Comparison of ENCODE assay signal across 8 cellular contexts in the genomic region with DNA sequence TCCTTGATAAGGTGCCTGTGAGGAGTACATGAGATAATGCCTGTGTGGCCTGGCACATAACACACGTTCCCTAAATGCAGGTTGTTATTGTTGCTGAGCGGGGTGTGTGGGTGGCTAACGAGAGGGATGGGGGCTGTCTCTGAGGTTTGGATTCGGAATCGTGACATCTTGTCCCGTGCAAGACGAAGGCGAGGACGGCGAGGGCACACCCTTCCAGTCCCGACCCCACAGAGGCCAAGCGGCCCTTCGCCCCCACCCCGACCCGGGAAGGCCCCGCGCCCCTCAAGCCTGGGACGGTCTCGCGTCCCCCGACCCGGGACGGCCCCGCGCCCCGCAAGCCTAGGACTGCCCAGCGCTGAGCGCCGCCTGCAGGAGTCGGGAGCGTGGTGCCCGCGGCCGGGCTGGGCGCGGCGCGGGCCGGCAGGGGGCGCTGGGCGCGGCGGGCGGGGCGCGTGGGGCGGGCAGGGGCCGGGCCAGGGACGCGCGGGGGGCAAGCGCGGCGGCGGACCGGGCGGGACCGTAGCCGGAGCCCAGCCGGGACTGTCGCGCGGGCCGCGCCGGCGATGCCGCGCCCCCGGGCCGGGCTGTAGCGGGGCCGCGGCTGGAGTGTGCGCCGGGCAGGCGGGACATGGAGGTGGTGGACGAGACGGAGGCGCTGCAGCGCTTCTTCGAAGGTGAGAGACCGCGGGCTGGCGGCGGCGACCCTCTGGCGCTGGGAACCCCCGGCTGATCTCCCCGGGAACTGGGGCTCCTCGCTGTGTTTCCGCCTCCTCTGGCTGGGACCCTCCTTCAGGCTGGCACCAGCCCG.
DNase-seq lines count a peak whose midpoint lies in the region; ATAC-seq lines count a peak whose summit lies in the region.
"Had no signal": no experiment of that assay in that cellular context is flagged by ENCODE, and none has a peak within 500 bp of the region (broad histone marks: within the 10 kb centered on the region; RNA-seq: fewer than 3 reads in every experiment).

Gene MYRF, plus strand, starts transcription at position 520 of the 808 bp plus-strand sequence. Its CDS starts 109 bp downstream, at position 629.

- ATAC-seq in GM18498 (IDR thresholded peaks at IDR 0.05; ENCODE audit: unreplicated experiment): peak; percentile 56
- peak; percentile 84 for ATAC-seq in stimulated activated effector memory CD8-positive, alpha-beta T cell treated with anti-CD3 and anti-CD28 coated beads, Interleukin-12 subunit alpha, Interleukin-12 subunit beta, amount 100 ng/mL, for 72 hours

- H3K4me1 Mint-ChIP-seq in stimulated activated effector memory CD8-positive, alpha-beta T cell treated with anti-CD3 and anti-CD28 coated beads, Interleukin-12 subunit alpha, Interleukin-12 subunit beta, amount 100 ng/mL, for 72 hours: peaks cover 39% of the 10 kb centered on the region

- H3K4me1 ChIP-seq in effector memory CD4-positive, alpha-beta T cell (ENCODE audit: control insufficient read depth, insufficient read depth, low read length, poor library complexity, severe bottlenecking): peaks cover 4% of the 10 kb centered on the region

- H3K36me3 ChIP-seq in effector memory CD4-positive, alpha-beta T cell (ENCODE audit: control insufficient read depth, insufficient read depth, low read length): no peaks in the 10 kb centered on the region
- H3K36me3 ChIP-seq: neutrophil had no signal

- peak within 1 kb of the TSS; percentile 83 for H3K27ac Mint-ChIP-seq in stimulated activated effector memory CD8-positive, alpha-beta T cell treated with anti-CD3 and anti-CD28 coated beads, Interleukin-12 subunit alpha, Interleukin-12 subunit beta, amount 100 ng/mL, for 72 hours

- peak within 1 kb of the TSS; percentile 38 for H3K4me3 ChIP-seq in effector memory CD4-positive, alpha-beta T cell (ENCODE audit: insufficient read depth, low read depth, low read length, poor library complexity, severe bottlenecking)

- peaks cover 13% of the 10 kb centered on the region for H3K27me3 ChIP-seq in effector memory CD4-positive, alpha-beta T cell (replicated peaks; ENCODE audit: control insufficient read depth, insufficient read depth, low read length, poor library complexity, severe bottlenecking)

- peak within 1 kb of the TSS; percentile 84 for H3K4me3 Mint-ChIP-seq in stimulated activated effector memory CD8-positive, alpha-beta T cell treated with anti-CD3 and anti-CD28 coated beads, Interleukin-12 subunit alpha, Interleukin-12 subunit beta, amount 100 ng/mL, for 72 hours

- H3K36me3 Mint-ChIP-seq in stimulated activated effector memory CD8-positive, alpha-beta T cell treated with anti-CD3 and anti-CD28 coated beads, Interleukin-12 subunit alpha, Interleukin-12 subunit beta, amount 100 ng/mL, for 72 hours: no peaks in the 10 kb centered on the region

- no peaks in the 10 kb centered on the region for H3K9me3 Mint-ChIP-seq in stimulated activated effector memory CD8-positive, alpha-beta T cell treated with anti-CD3 and anti-CD28 coated beads, Interleukin-12 subunit alpha, Interleukin-12 subunit beta, amount 100 ng/mL, for 72 hours

- no peaks in the 10 kb centered on the region for H3K9me3 ChIP-seq in effector memory CD4-positive, alpha-beta T cell (ENCODE audit: control insufficient read depth, low read length)
- H3K9me3 ChIP-seq: neutrophil had no signal

- H3K27ac ChIP-seq in effector memory CD4-positive, alpha-beta T cell (ENCODE audit: insufficient read depth, low read length, poor library complexity, severe bottlenecking): no peak within 1 kb of the TSS
- H3K27ac ChIP-seq: neutrophil had no signal

- DNase-seq in NCI-H1930 (lab: John Stamatoyannopoulos, UW) (peak; percentile 50 to 78), midbrain (lab: John Stamatoyannopoulos, UW) (peak; percentile 49), cortex of kidney (lab: John Stamatoyannopoulos, UW) (no peak)
- peak; percentile 87 for DNase-seq in activated CD8-positive, alpha-beta memory T cell treated with anti-CD3 and anti-CD28 coated beads for 24 hours
- peak; percentile 37 to 51 (median 43) for DNase-seq in effector memory CD4-positive, alpha-beta T cell
- peak; percentile 63 to 77 for DNase-seq in stimulated activated effector memory CD8-positive, alpha-beta T cell treated with anti-CD3 and anti-CD28 coated beads, Interleukin-12 subunit alpha, Interleukin-12 subunit beta, amount 100 ng/mL, for 72 hours (ENCODE audit: low spot score in 2 of 2)
